ENCODE assay signal across 12 cellular contexts in genomic region chr21:25298512-25299491, GRCh38.
DNase-seq lines count a peak whose midpoint lies in the region; ATAC-seq and TF ChIP-seq lines count a peak whose summit lies in the region.
"Had no signal": no experiment of that assay in that cellular context is flagged by ENCODE, and none has a peak within 500 bp of the region (broad histone marks: within the 10 kb centered on the region; RNA-seq: fewer than 3 reads in every experiment).

No MANE protein-coding gene starts in this region.

- H3K4me1 ChIP-seq in testis = peaks cover 10% of the 10 kb centered on the region

- no peaks in the 10 kb centered on the region for H3K27me3 Mint-ChIP-seq in activated naive CD8-positive, alpha-beta T cell treated with anti-CD3 and anti-CD28 coated beads, Interleukin-2, amount 50 U/mL, for 24 hours
- H3K27me3 Mint-ChIP-seq: activated naive CD8-positive, alpha-beta T cell; IgD-negative memory B cell had no signal

- no peak for TF ChIP-seq CTCF in testis (IDR thresholded peaks at IDR 0.05)

- intact Hi-C loops in testis (cut with DNase I; ENCODE audit: low total_unique reads) = no loop called here

- no peak for TF ChIP-seq POLR2A in testis (IDR thresholded peaks at IDR 0.05)

- H3K36me3 ChIP-seq in MG63 (no peaks in the 10 kb centered on the region), testis (ENCODE audit: low read depth, missing control alignments) (no peaks in the 10 kb centered on the region)

- ATAC-seq in GM18498 (IDR thresholded peaks at IDR 0.05; ENCODE audit: unreplicated experiment) (peak; percentile 93), GM21423 (IDR thresholded peaks at IDR 0.05; ENCODE audit: unreplicated experiment) (peak; percentile 92), HG03342 (IDR thresholded peaks at IDR 0.05; ENCODE audit: unreplicated experiment) (peak; percentile 93)
- peak; percentile 98 for ATAC-seq in activated naive CD8-positive, alpha-beta T cell treated with anti-CD3 and anti-CD28 coated beads, Interleukin-2, amount 50 U/mL, for 24 hours

- H3K9me3 Mint-ChIP-seq in activated naive CD8-positive, alpha-beta T cell treated with anti-CD3 and anti-CD28 coated beads, Interleukin-2, amount 50 U/mL, for 24 hours = no peaks in the 10 kb centered on the region

- H3K27ac Mint-ChIP-seq in activated naive CD8-positive, alpha-beta T cell treated with anti-CD3 and anti-CD28 coated beads, Interleukin-2, amount 50 U/mL, for 24 hours = peak overlapping the region; percentile 57
- H3K27ac Mint-ChIP-seq: activated naive CD8-positive, alpha-beta T cell had no signal

- no peaks in the 10 kb centered on the region for H3K36me3 Mint-ChIP-seq in activated naive CD8-positive, alpha-beta T cell treated with anti-CD3 and anti-CD28 coated beads, Interleukin-2, amount 50 U/mL, for 24 hours (ENCODE audit: low read depth)
- H3K36me3 Mint-ChIP-seq: activated naive CD8-positive, alpha-beta T cell; IgD-negative memory B cell had no signal

- H3K27me3 ChIP-seq in MG63 = no peaks in the 10 kb centered on the region
- no peaks in the 10 kb centered on the region for H3K27me3 ChIP-seq in testis

- H3K4me3 ChIP-seq in MG63 (no peak overlapping the region), testis (no peak overlapping the region)

- H3K27ac ChIP-seq in testis = no peak overlapping the region

- no peak overlapping the region for H3K4me3 Mint-ChIP-seq in activated naive CD8-positive, alpha-beta T cell treated with anti-CD3 and anti-CD28 coated beads, Interleukin-2, amount 50 U/mL, for 24 hours
- H3K4me3 Mint-ChIP-seq: activated naive CD8-positive, alpha-beta T cell had no signal

- DNase-seq in activated naive CD8-positive, alpha-beta T cell treated with anti-CD3 and anti-CD28 coated beads, Interleukin-2, amount 50 U/mL, for 24 hours = no peak
- no peak for DNase-seq in COR-L47 (lab: John Stamatoyannopoulos, UW)
- DNase-seq in MG63 = no peak
- DNase-seq in globus pallidus (ENCODE audit: low spot score) = no peak
- DNase-seq in testis = no peak
- DNase-seq: foreskin melanocyte, occipital lobe had no signal

- H3K9me3 ChIP-seq in MG63 = no peaks in the 10 kb centered on the region
- H3K9me3 ChIP-seq in testis = no peaks in the 10 kb centered on the region

- WGBS in testis, 2 donors = 66 to 73% methylated on average over 2 of the region's 2 CpGs

- peaks cover 28% of the 10 kb centered on the region for H3K4me1 Mint-ChIP-seq in activated naive CD8-positive, alpha-beta T cell treated with anti-CD3 and anti-CD28 coated beads, Interleukin-2, amount 50 U/mL, for 24 hours
